In the genomic region with DNA sequence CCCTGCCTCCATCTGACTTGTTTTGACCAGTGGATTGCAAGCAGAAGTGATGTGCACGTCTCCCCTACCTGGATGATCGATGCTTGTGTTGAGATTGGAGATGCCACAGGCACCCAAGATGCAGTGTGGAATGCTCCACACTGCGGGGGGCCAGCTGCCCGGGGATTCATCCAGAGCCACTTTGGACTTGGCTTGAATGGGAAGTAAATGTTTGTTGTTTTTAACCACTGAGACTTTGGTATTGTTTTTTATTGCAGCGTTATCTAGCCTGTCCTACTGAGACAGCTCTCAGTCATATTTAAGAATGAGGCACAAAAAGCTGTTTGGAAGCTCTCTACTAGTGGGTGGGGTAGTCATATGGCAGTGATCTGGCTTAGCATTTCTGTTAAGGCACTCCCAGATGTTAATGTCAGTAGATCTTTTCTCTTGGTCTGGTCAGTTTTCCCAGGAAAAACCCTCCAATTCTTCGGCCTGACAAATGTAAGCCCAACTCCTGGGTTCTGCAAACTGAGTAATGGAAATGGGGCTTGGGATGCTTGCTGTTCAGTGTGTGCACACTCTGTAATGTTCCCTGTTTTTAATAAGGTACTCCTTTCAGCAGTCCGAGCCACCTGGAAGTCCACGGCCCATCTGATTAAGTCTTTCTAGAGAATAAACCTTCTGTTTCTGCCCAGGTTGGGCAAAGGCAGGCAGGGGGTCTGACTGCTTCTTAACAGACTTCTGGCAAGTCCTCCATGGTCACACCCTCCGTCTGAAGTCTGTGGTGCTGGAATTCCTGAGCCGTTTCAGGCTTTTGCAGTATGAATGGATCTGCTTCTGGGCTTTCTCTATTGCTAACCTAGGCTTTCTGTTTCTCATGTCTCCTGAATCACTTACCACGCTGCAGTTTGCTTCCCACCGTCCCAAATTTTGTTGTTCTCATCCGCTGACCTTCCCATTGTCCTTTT, we compare ENCODE assay signal across 15 cellular contexts.
DNase-seq lines count a peak whose midpoint lies in the region; ATAC-seq, FAIRE-seq and TF ChIP-seq lines count a peak whose summit lies in the region.
"Had no signal": no experiment of that assay in that cellular context is flagged by ENCODE, and none has a peak within 500 bp of the region (broad histone marks: within the 10 kb centered on the region; RNA-seq: fewer than 3 reads in every experiment).

No MANE protein-coding gene starts in this region.

- H3K36me3 ChIP-seq in keratinocyte (ENCODE audit: control insufficient read depth in 2 of 2, extremely low read depth in 1 of 2, insufficient read depth in 2 of 2, low read length in 2 of 2) = no peaks in the 10 kb centered on the region

- no peaks in the 10 kb centered on the region for H3K9me1 ChIP-seq in keratinocyte (ENCODE audit: control insufficient read depth, extremely low read depth, insufficient read depth, low read length)

- peaks cover 40% of the 10 kb centered on the region for H3K79me2 ChIP-seq in keratinocyte (ENCODE audit: control insufficient read depth, insufficient read depth, low read length)

- peaks cover 3% of the 10 kb centered on the region for H4K20me1 ChIP-seq in keratinocyte (ENCODE audit: control insufficient read depth, extremely low read depth, insufficient read depth, low read length)

- H3K4me2 ChIP-seq in keratinocyte (ENCODE audit: control insufficient read depth, extremely low read depth, insufficient read depth, low read depth, low read length) = no peak overlapping the region

- peaks cover 6% of the 10 kb centered on the region for H3K4me1 ChIP-seq in keratinocyte (ENCODE audit: control insufficient read depth, extremely low read depth, insufficient read depth, low read length)

- DNase-seq in A172 (ENCODE audit: low spot score) (peak; percentile 26), HTR-8/SVneo (ENCODE audit: insufficient read length, low spot score) (no peak), choroid plexus epithelial cell (ENCODE audit: low read depth) (peak; percentile 64), keratinocyte (ENCODE audit: low read depth, low spot score) (no peak), retina (no peak)
- DNase-seq: activated CD8-positive, alpha-beta memory T cell treated with anti-CD3 and anti-CD28 coated beads, Interleukin-2, amount 10 ng/mL, durations not matched to agents 7 days and 5 days; GF-D8; naive B cell; NCI-H1092 treated with DMSO at 0.1 percent for 48 hours; NCI-H510A had no signal

- H3K9ac ChIP-seq in keratinocyte (ENCODE audit: control insufficient read depth, extremely low read depth, insufficient read depth, low read length) = no peak overlapping the region

- peak overlapping the region; percentile 22 for H3K4me3 ChIP-seq in choroid plexus epithelial cell (ENCODE audit: low read depth, low read length)
- H3K4me3 ChIP-seq in keratinocyte (ENCODE audit: control insufficient read depth in 2 of 3, extremely low read depth in 1 of 3, insufficient read depth in 2 of 3, low read depth in 1 of 3, low read length in 3 of 3) = no peak overlapping the region

- H3K27ac ChIP-seq in keratinocyte (ENCODE audit: control insufficient read depth, insufficient read depth, low read length) = no peak overlapping the region
- H3K27ac ChIP-seq: RWPE1 had no signal

- H3K9me3 ChIP-seq in keratinocyte (ENCODE audit: control insufficient read depth, low read depth, low read length) = no peaks in the 10 kb centered on the region

- H2AFZ ChIP-seq in keratinocyte (ENCODE audit: control insufficient read depth, low read length) = no peak overlapping the region

- no peak for ATAC-seq in GM21526 (IDR thresholded peaks at IDR 0.05; ENCODE audit: low FRiP score, unreplicated experiment)
- no peak for ATAC-seq in HG02840 (IDR thresholded peaks at IDR 0.05; ENCODE audit: low FRiP score, unreplicated experiment)
- no peak for ATAC-seq in HG02870 (IDR thresholded peaks at IDR 0.05; ENCODE audit: unreplicated experiment)
- ATAC-seq: activated CD8-positive, alpha-beta memory T cell treated with anti-CD3 and anti-CD28 coated beads, Interleukin-2, amount 10 ng/mL, durations not matched to agents 7 days and 5 days; activated naive CD4-positive, alpha-beta T cell treated with anti-CD3 and anti-CD28 coated beads, Interleukin-2, amount 50 U/mL, for 72 hours had no signal

- TF ChIP-seq CTCF in choroid plexus epithelial cell (conservative IDR thresholded peaks at IDR 0.05; ENCODE audit: low read depth, low read length) (no peak), keratinocyte (optimal IDR thresholded peaks at IDR 0.05 in 1 of 3, IDR thresholded peaks at IDR 0.05 in 1 of 3, conservative IDR thresholded peaks at IDR 0.05 in 1 of 3; ENCODE audit: extremely low read depth in 1 of 3, insufficient read depth in 2 of 3, low read length in 3 of 3) (no peak)

- no peaks in the 10 kb centered on the region for H3K27me3 ChIP-seq in keratinocyte (ENCODE audit: control insufficient read depth, extremely low read depth, insufficient read depth, low read length)

- dilution Hi-C loops in keratinocyte (cut with MboI; ENCODE audit: extremely low pct_ligation_motif_present, low sequenced_read_pairs) = no loop called here

- FAIRE-seq in HTR-8/SVneo (lab: Jason Lieb, UNC) (peak; percentile 74), keratinocyte (lab: Jason Lieb, UNC) (peak; percentile 67)

Comparison
In these comparisons a context has a peak if more than half of its experiments do, and no peak if none do; other contexts are left out.
1. DNase-seq: peak in A172 (single experiment) and choroid plexus epithelial cell (single experiment); none in HTR-8/SVneo (single experiment), keratinocyte (single experiment) and retina (single experiment).